ENCODE assay signal across 10 cellular contexts in genomic region chr3:186520957-186521842, GRCh38. TPM values are rescaled to one million over a fixed set of nuclear protein-coding genes. Genes with fewer than 3 reads are reported as not detected.
A peak's percentile ranks its signal among the peaks of the same experiment; 100 is the strongest.
DNase-seq lines count a peak whose midpoint lies in the region; ATAC-seq and TF ChIP-seq lines count a peak whose summit lies in the region.
"Had no signal": no experiment of that assay in that cellular context is flagged by ENCODE, and none has a peak within 500 bp of the region (broad histone marks: within the 10 kb centered on the region; RNA-seq: fewer than 3 reads in every experiment).

No MANE protein-coding gene starts in this region.

- DNase-seq in NCI-H345 (lab: John Stamatoyannopoulos, UW) (peak; percentile 8), NCI-H345 treated with DMSO at 0.1 percent for 48 hours (lab: John Stamatoyannopoulos, UW; ENCODE audit: unreplicated experiment) (no peak), myocyte (ENCODE audit: low read depth) (peak; percentile 13), suprapubic skin (ENCODE audit: low spot score in 2 of 2) (no peak), NCI-H1436 treated with DMSO at 0.1 percent for 48 hours (lab: John Stamatoyannopoulos, UW) (no peak), uterus (no peak)
- DNase-seq: cerebellar nuclear complex had no signal

- TF ChIP-seq CTCF in suprapubic skin (IDR thresholded peaks at IDR 0.05): no peak
- TF ChIP-seq CTCF in uterus (IDR thresholded peaks at IDR 0.05): no peak

- H3K27me3 ChIP-seq in suprapubic skin (peaks cover 18% of the 10 kb centered on the region), uterus (no peaks in the 10 kb centered on the region)

- H3K36me3 ChIP-seq in suprapubic skin (no peaks in the 10 kb centered on the region), uterus (no peaks in the 10 kb centered on the region)

- H3K27ac ChIP-seq in suprapubic skin: no peak overlapping the region
- H3K27ac ChIP-seq in uterus: no peak overlapping the region
- H3K27ac ChIP-seq: SK-N-MC had no signal

- H3K9me3 ChIP-seq in suprapubic skin (no peaks in the 10 kb centered on the region), uterus (no peaks in the 10 kb centered on the region)

- H3K4me3 ChIP-seq in suprapubic skin: no peak overlapping the region
- H3K4me3 ChIP-seq in uterus: no peak overlapping the region
- H3K4me3 ChIP-seq: SK-N-MC had no signal

- 73% methylated on average over 8 of the region's 10 CpGs for WGBS in suprapubic skin

- intact Hi-C loops in uterus (cut with DNase I; ENCODE audit: low total_unique reads): no loop called here

- H3K4me1 ChIP-seq in suprapubic skin: no peaks in the 10 kb centered on the region
- no peaks in the 10 kb centered on the region for H3K4me1 ChIP-seq in uterus

- ATAC-seq in GM21529 (IDR thresholded peaks at IDR 0.05; ENCODE audit: unreplicated experiment): peak; percentile 69
- peak; percentile 63 for ATAC-seq in HG03520 (IDR thresholded peaks at IDR 0.05; ENCODE audit: unreplicated experiment)

- no peak for TF ChIP-seq EP300 in suprapubic skin (IDR thresholded peaks at IDR 0.05)

- TF ChIP-seq POLR2A in suprapubic skin (IDR thresholded peaks at IDR 0.05) (no peak), uterus (IDR thresholded peaks at IDR 0.05) (no peak)

RNA-seq across cellular contexts. Expression of gene CRYGS, which starts 23.0 kb away (rescaled TPM):
- total RNA-seq in myocyte (0.47 and 0.48 TPM in 2 replicates), suprapubic skin (1 to 10 TPM; 2.2 to 6.7 (median 3.6) TPM), uterus (1 to 10 TPM in 2 of 4 donors, under 1 TPM in 1, not detected in 1; 0.77 to 6.2 (median 2.4) TPM)
- 1.5 TPM for polyA plus RNA-seq in myocyte (2012)

RNA-seq across cellular contexts. Expression of gene TBCCD1, which starts 45.9 kb away (rescaled TPM):
- total RNA-seq in myocyte (13.0 and 13.8 TPM in 2 replicates), suprapubic skin (10 to 100 TPM; 16.6 to 19.8 (median 17.6) TPM), uterus (10 to 100 TPM in 3 of 4 donors, 1 to 10 TPM in 1; 3.8 to 31.7 (median 15.1) TPM)
- 11.4 TPM for polyA plus RNA-seq in myocyte (2012)

RNA-seq across cellular contexts. Expression of gene DNAJB11, which starts 49.3 kb away (rescaled TPM):
- 109 and 188 TPM in 2 replicates for total RNA-seq in myocyte
- 98.7 TPM for polyA plus RNA-seq in myocyte (2012)
- total RNA-seq in suprapubic skin: 10 to 100 TPM; 30.3 to 35.9 (median 30.9) TPM
- 10 to 100 TPM; 26.2 to 68.8 (median 40.0) TPM for total RNA-seq in uterus

Comparison
In these comparisons a context has a peak if more than half of its experiments do, and no peak if none do; other contexts are left out.
1. DNase-seq: peak in NCI-H345 (single experiment) and myocyte (single experiment); none in NCI-H345 treated with DMSO at 0.1 percent for 48 hours (single experiment), suprapubic skin (0 of 2), NCI-H1436 treated with DMSO at 0.1 percent for 48 hours (single experiment) and uterus (0 of 2).